Comparison of ENCODE assay signal across 1 cellular context in the genomic region with DNA sequence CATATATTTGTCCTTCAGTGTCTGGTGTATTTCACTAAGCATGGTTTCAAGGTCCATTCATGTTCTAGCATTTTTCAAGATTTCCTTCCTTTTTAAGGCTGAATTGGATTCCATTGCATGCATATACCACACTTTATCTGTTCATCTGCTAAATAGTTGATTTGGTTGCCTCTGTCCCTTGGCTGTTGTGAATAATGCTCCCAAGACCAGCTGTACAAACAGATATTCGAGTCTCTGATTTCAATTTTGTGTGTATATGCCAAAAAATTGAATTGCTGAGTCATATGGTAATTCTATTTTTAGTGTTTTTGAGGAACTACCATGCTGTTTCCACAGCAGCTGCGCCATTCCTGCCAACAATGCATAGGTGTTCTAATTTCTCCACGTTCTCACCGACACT.
TF ChIP-seq lines count a peak whose summit lies in the region.

No MANE protein-coding gene starts in this region.

TF ChIP-seq in SK-N-SH, 30 proteins besides CTCF, POLR2A, EP300 and RAD21 (continued from another document):
- TF ChIP-seq, protein P1, sequence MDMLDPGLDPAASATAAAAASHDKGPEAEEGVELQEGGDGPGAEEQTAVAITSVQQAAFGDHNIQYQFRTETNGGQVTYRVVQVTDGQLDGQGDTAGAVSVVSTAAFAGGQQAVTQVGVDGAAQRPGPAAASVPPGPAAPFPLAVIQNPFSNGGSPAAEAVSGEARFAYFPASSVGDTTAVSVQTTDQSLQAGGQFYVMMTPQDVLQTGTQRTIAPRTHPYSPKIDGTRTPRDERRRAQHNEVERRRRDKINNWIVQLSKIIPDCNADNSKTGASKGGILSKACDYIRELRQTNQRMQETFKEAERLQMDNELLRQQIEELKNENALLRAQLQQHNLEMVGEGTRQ (IDR thresholded peaks at IDR 0.05; ENCODE audit: borderline replicate concordance, low read depth, low read length), result no peak
- TF ChIP-seq, protein P2, sequence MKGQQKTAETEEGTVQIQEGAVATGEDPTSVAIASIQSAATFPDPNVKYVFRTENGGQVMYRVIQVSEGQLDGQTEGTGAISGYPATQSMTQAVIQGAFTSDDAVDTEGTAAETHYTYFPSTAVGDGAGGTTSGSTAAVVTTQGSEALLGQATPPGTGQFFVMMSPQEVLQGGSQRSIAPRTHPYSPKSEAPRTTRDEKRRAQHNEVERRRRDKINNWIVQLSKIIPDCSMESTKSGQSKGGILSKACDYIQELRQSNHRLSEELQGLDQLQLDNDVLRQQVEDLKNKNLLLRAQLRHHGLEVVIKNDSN (IDR thresholded peaks at IDR 0.05; ENCODE audit: borderline replicate concordance, low read depth), result no peak
